Comparison of ENCODE assay signal across 12 cellular contexts in genomic region chr3:114902691-114903101, GRCh38.
DNase-seq lines count a peak whose midpoint lies in the region; ATAC-seq and TF ChIP-seq lines count a peak whose summit lies in the region.
"Had no signal": no experiment of that assay in that cellular context is flagged by ENCODE, and none has a peak within 500 bp of the region (broad histone marks: within the 10 kb centered on the region; RNA-seq: fewer than 3 reads in every experiment).

No MANE protein-coding gene starts in this region.

- peaks cover 9% of the 10 kb centered on the region for H3K4me1 ChIP-seq in endodermal cell (ENCODE audit: control insufficient read depth, insufficient read depth, low read length)
- peaks cover 10 to 28% of the 10 kb centered on the region in 2 donors for H3K4me1 ChIP-seq in adrenal gland (replicated peaks in 1 of 2)
- H3K4me1 ChIP-seq in Karpas-422 (ENCODE audit: low read length) = no peaks in the 10 kb centered on the region
- H3K4me1 ChIP-seq: colonic mucosa had no signal

- H3K27ac ChIP-seq in endodermal cell (ENCODE audit: low read depth, low read length) (peak overlapping the region; percentile 78), adrenal gland (peak overlapping the region in 2 of 5 donors; percentile 4 to 50), Karpas-422 (ENCODE audit: low read length) (no peak overlapping the region)
- H3K27ac ChIP-seq: colonic mucosa had no signal

- no peak overlapping the region for H3K27ac Mint-ChIP-seq in endodermal cell
- no peak overlapping the region for H3K27ac Mint-ChIP-seq in activated CD4-positive, alpha-beta memory T cell treated with anti-CD3 and anti-CD28 coated beads for 36 hours
- H3K27ac Mint-ChIP-seq: IgD-negative memory B cell had no signal

- H3K4me3 ChIP-seq in endodermal cell (ENCODE audit: low read length) (no peak overlapping the region), adrenal gland (no peak overlapping the region), Karpas-422 (ENCODE audit: low read length) (no peak overlapping the region)
- H3K4me3 ChIP-seq: colonic mucosa had no signal

- H3K27me3 ChIP-seq in endodermal cell (ENCODE audit: control insufficient read depth, insufficient read depth, low read length, poor library complexity, severe bottlenecking) = no peaks in the 10 kb centered on the region
- no peaks in the 10 kb centered on the region for H3K27me3 ChIP-seq in adrenal gland
- no peaks in the 10 kb centered on the region for H3K27me3 ChIP-seq in Karpas-422 (ENCODE audit: low read length)
- H3K27me3 ChIP-seq: colonic mucosa had no signal

- POLR2A ChIA-PET in activated CD4-positive, alpha-beta memory T cell treated with anti-CD3 and anti-CD28 coated beads for 36 hours (lab: Charles Lee) = no interaction called here

- H3K4me3 Mint-ChIP-seq in endodermal cell = no peak overlapping the region
- no peak overlapping the region for H3K4me3 Mint-ChIP-seq in activated CD4-positive, alpha-beta memory T cell treated with anti-CD3 and anti-CD28 coated beads for 36 hours
- H3K4me3 Mint-ChIP-seq: IgD-negative memory B cell had no signal

- H4K20me1 ChIP-seq in Karpas-422 (ENCODE audit: insufficient read depth, low read depth, low read length) = no peaks in the 10 kb centered on the region

- intact Hi-C loops in activated CD4-positive, alpha-beta memory T cell treated with anti-CD3 and anti-CD28 coated beads for 36 hours (cut with micrococcal nuclease) = no loop called here
- intact Hi-C loops in adrenal gland (cut with DNase I) = no loop called here

- no peaks in the 10 kb centered on the region for H3K9me2 ChIP-seq in Karpas-422 (replicated peaks; ENCODE audit: insufficient read depth, low read length)

- no peak for TF ChIP-seq CTCF in endodermal cell (conservative IDR thresholded peaks at IDR 0.05)
- TF ChIP-seq CTCF in adrenal gland (IDR thresholded peaks at IDR 0.05) = peak in 1 of 6 experiments; percentile 1

- no peak overlapping the region for H3K9ac ChIP-seq in endodermal cell (ENCODE audit: extremely low read depth, low read length, poor library complexity, severe bottlenecking)
- H3K9ac ChIP-seq in Karpas-422 (ENCODE audit: low read length) = no peak overlapping the region

- DNase-seq in endodermal cell (peak; percentile 71), mucosa of gallbladder (ENCODE audit: low spot score) (peak; percentile 26), adrenal gland (no peak), activated T-cell treated with anti-CD3 and anti-CD28 coated beads for 4 hours (no peak), Karpas-422 (no peak)
- DNase-seq in activated CD4-positive, alpha-beta memory T cell treated with anti-CD3 and anti-CD28 coated beads for 36 hours = no peak
- DNase-seq: activated CD8-positive, alpha-beta memory T cell treated with anti-CD3 and anti-CD28 coated beads for 24 hours; colonic mucosa; NK-92 treated with Interleukin-12 subunit alpha and Interleukin-12 subunit beta, amount 100 ng/mL, for 24 hours had no signal

- CTCF ChIA-PET in activated CD4-positive, alpha-beta memory T cell treated with anti-CD3 and anti-CD28 coated beads for 36 hours (lab: Charles Lee) = interaction anchor here (0.9 kb wide), 1 partner anchor 10 kb away, joined by 3 read pairs; no protein-coding TSS in a partner anchor

- no peaks in the 10 kb centered on the region for H3K9me3 Mint-ChIP-seq in endodermal cell
- H3K9me3 Mint-ChIP-seq in activated CD4-positive, alpha-beta memory T cell treated with anti-CD3 and anti-CD28 coated beads for 36 hours = no peaks in the 10 kb centered on the region
- H3K9me3 Mint-ChIP-seq: IgD-negative memory B cell had no signal

- no peaks in the 10 kb centered on the region for H3K79me2 ChIP-seq in Karpas-422 (ENCODE audit: low read length)

- H3K9me3 ChIP-seq in endodermal cell (ENCODE audit: control insufficient read depth, low read length) (no peaks in the 10 kb centered on the region), adrenal gland (replicated peaks in 1 of 3) (no peaks in the 10 kb centered on the region), Karpas-422 (ENCODE audit: low read length) (no peaks in the 10 kb centered on the region)
- H3K9me3 ChIP-seq: colonic mucosa had no signal

- H3K36me3 ChIP-seq in endodermal cell (ENCODE audit: control insufficient read depth, insufficient read depth, low read length) = no peaks in the 10 kb centered on the region
- no peaks in the 10 kb centered on the region for H3K36me3 ChIP-seq in adrenal gland (replicated peaks in 1 of 2)
- no peaks in the 10 kb centered on the region for H3K36me3 ChIP-seq in Karpas-422 (ENCODE audit: insufficient read depth, low read length)
- H3K36me3 ChIP-seq: colonic mucosa had no signal

- peaks cover 60% of the 10 kb centered on the region for H3K27me3 Mint-ChIP-seq in endodermal cell (ENCODE audit: insufficient read depth)
- no peaks in the 10 kb centered on the region for H3K27me3 Mint-ChIP-seq in activated CD4-positive, alpha-beta memory T cell treated with anti-CD3 and anti-CD28 coated beads for 36 hours
- H3K27me3 Mint-ChIP-seq: IgD-negative memory B cell had no signal

- no peak for TF ChIP-seq POLR2A in adrenal gland (IDR thresholded peaks at IDR 0.05)

- H3K36me3 Mint-ChIP-seq in endodermal cell (ENCODE audit: low read depth) = no peaks in the 10 kb centered on the region
- peaks cover 8% of the 10 kb centered on the region for H3K36me3 Mint-ChIP-seq in activated CD4-positive, alpha-beta memory T cell treated with anti-CD3 and anti-CD28 coated beads for 36 hours

- ATAC-seq in GM18909 (IDR thresholded peaks at IDR 0.05; ENCODE audit: poor library complexity, unreplicated experiment) = peak; percentile 62
- peak; percentile 65 for ATAC-seq in HG03457 (IDR thresholded peaks at IDR 0.05; ENCODE audit: unreplicated experiment)

- peaks cover 20% of the 10 kb centered on the region for H3K4me1 Mint-ChIP-seq in endodermal cell
- H3K4me1 Mint-ChIP-seq in activated CD4-positive, alpha-beta memory T cell treated with anti-CD3 and anti-CD28 coated beads for 36 hours (ENCODE audit: low read depth) = peaks cover 5% of the 10 kb centered on the region

- no peak overlapping the region for H3K4me2 ChIP-seq in Karpas-422 (ENCODE audit: low read depth, low read length, poor library complexity, severe bottlenecking)

- no peak overlapping the region for H2AFZ ChIP-seq in Karpas-422 (ENCODE audit: low read length)

Comparison
In these comparisons a context has a peak if more than half of its experiments do, and no peak if none do; other contexts are left out.
1. DNase-seq: peak in endodermal cell (single experiment) and mucosa of gallbladder (single experiment); none in activated CD4-positive, alpha-beta memory T cell treated with anti-CD3 and anti-CD28 coated beads for 36 hours (single experiment), adrenal gland (0 of 7), activated T-cell treated with anti-CD3 and anti-CD28 coated beads for 4 hours (single experiment) and Karpas-422 (single experiment).